In genomic region chr11:119258983-119259382, GRCh38 we compare ENCODE assay signal across 15 cellular contexts. TPM values are rescaled to one million over a fixed set of nuclear protein-coding genes. Genes with fewer than 3 reads are reported as not detected.
DNase-seq lines count a peak whose midpoint lies in the region; ATAC-seq and TF ChIP-seq lines count a peak whose summit lies in the region.
"Had no signal": no experiment of that assay in that cellular context is flagged by ENCODE, and none has a peak within 500 bp of the region (broad histone marks: within the 10 kb centered on the region; RNA-seq: fewer than 3 reads in every experiment).

No MANE protein-coding gene starts in this region.

- in situ Hi-C loops in KBM-7 (cut with MboI; ENCODE audit: low pct_unique_long_range_greater_than_20kb, low sequenced_read_pairs) = no loop called here

- CTCF ChIA-PET in activated naive CD4-positive, alpha-beta T cell treated with anti-CD3 and anti-CD28 coated beads, Interleukin-2, amount 10 ng/mL, durations not matched to agents 7 days and 5 days (lab: Charles Lee) = interaction anchor here (1.3 kb wide), 1 partner anchor 25 kb away, joined by 5 read pairs; no protein-coding TSS in a partner anchor

- DNase-seq in activated naive CD4-positive, alpha-beta T cell treated with anti-CD3 and anti-CD28 coated beads, Interleukin-2, amount 10 ng/mL, durations not matched to agents 7 days and 5 days = no peak
- no peak for DNase-seq in activated naive CD4-positive, alpha-beta T cell treated with Interleukin-2 at 50 U/mL for 16 hours
- DNase-seq in NB4 (ENCODE audit: low read depth) = peak; percentile 72
- DNase-seq in stimulated activated naive CD8-positive, alpha-beta T cell treated with anti-CD3 and anti-CD28 coated beads, Interleukin-15, amount 100 ng/mL, for 72 hours = no peak
- no peak for DNase-seq in KBM-7
- DNase-seq in SJCRH30 = no peak
- DNase-seq: activated CD4-positive, CD25-positive, alpha-beta regulatory T cell; DMS53; heart right ventricle; NCI-H2081 treated with DMSO at 0.1 percent for 48 hours had no signal

- peaks cover 30% of the 10 kb centered on the region for H3K36me3 Mint-ChIP-seq in activated naive CD4-positive, alpha-beta T cell treated with anti-CD3 and anti-CD28 coated beads, Interleukin-2, amount 10 ng/mL, durations not matched to agents 7 days and 5 days
- H3K36me3 Mint-ChIP-seq in activated T-helper 17 cell treated with anti-CD3 and anti-CD28 coated beads, Interleukin-2, amount 50 U/mL, for 72 hours (ENCODE audit: low read depth) = peaks cover 8% of the 10 kb centered on the region

- peak overlapping the region; percentile 28 for H3K27ac Mint-ChIP-seq in activated naive CD4-positive, alpha-beta T cell treated with anti-CD3 and anti-CD28 coated beads, Interleukin-2, amount 10 ng/mL, durations not matched to agents 7 days and 5 days
- peak overlapping the region; percentile 77 for H3K27ac Mint-ChIP-seq in activated T-helper 17 cell treated with anti-CD3 and anti-CD28 coated beads, Interleukin-2, amount 50 U/mL, for 72 hours
- H3K27ac Mint-ChIP-seq in stimulated activated naive CD8-positive, alpha-beta T cell treated with anti-CD3 and anti-CD28 coated beads, Interleukin-15, amount 100 ng/mL, for 72 hours = peak overlapping the region; percentile 27 to 30

- H3K4me1 Mint-ChIP-seq in activated naive CD4-positive, alpha-beta T cell treated with anti-CD3 and anti-CD28 coated beads, Interleukin-2, amount 10 ng/mL, durations not matched to agents 7 days and 5 days = peaks cover 40% of the 10 kb centered on the region
- H3K4me1 Mint-ChIP-seq in activated T-helper 17 cell treated with anti-CD3 and anti-CD28 coated beads, Interleukin-2, amount 50 U/mL, for 72 hours = peaks cover 44% of the 10 kb centered on the region
- H3K4me1 Mint-ChIP-seq in stimulated activated naive CD8-positive, alpha-beta T cell treated with anti-CD3 and anti-CD28 coated beads, Interleukin-15, amount 100 ng/mL, for 72 hours = peaks cover 34% of the 10 kb centered on the region

- TF ChIP-seq CTCF in NB4 (IDR thresholded peaks at IDR 0.05; ENCODE audit: low read depth, low read length) = no peak

- no peak for ATAC-seq in activated T-helper 17 cell treated with anti-CD3 and anti-CD28 coated beads, Interleukin-2, amount 50 U/mL, for 72 hours (replicated peaks)
- ATAC-seq in stimulated activated naive CD8-positive, alpha-beta T cell treated with anti-CD3 and anti-CD28 coated beads, Interleukin-15, amount 100 ng/mL, for 72 hours = no peak
- no peak for ATAC-seq in GM19395 (IDR thresholded peaks at IDR 0.05; ENCODE audit: unreplicated experiment)
- ATAC-seq: heart right ventricle had no signal

- TF ChIP-seq POLR2A in NB4 (IDR thresholded peaks at IDR 0.05; ENCODE audit: extremely low read depth, insufficient read length) = no peak

- H3K36me3 ChIP-seq in SJCRH30 = no peaks in the 10 kb centered on the region
- H3K36me3 ChIP-seq: esophagus muscularis mucosa had no signal

- no peaks in the 10 kb centered on the region for H3K27me3 Mint-ChIP-seq in activated naive CD4-positive, alpha-beta T cell treated with anti-CD3 and anti-CD28 coated beads, Interleukin-2, amount 10 ng/mL, durations not matched to agents 7 days and 5 days
- no peaks in the 10 kb centered on the region for H3K27me3 Mint-ChIP-seq in activated T-helper 17 cell treated with anti-CD3 and anti-CD28 coated beads, Interleukin-2, amount 50 U/mL, for 72 hours
- H3K27me3 Mint-ChIP-seq in stimulated activated naive CD8-positive, alpha-beta T cell treated with anti-CD3 and anti-CD28 coated beads, Interleukin-15, amount 100 ng/mL, for 72 hours = no peaks in the 10 kb centered on the region

- no peak overlapping the region for H3K27ac ChIP-seq in SJCRH30
- H3K27ac ChIP-seq: esophagus muscularis mucosa, heart right ventricle, parathyroid adenoma had no signal

- H3K9me3 Mint-ChIP-seq in activated naive CD4-positive, alpha-beta T cell treated with anti-CD3 and anti-CD28 coated beads, Interleukin-2, amount 10 ng/mL, durations not matched to agents 7 days and 5 days = peaks cover 2% of the 10 kb centered on the region
- no peaks in the 10 kb centered on the region for H3K9me3 Mint-ChIP-seq in activated T-helper 17 cell treated with anti-CD3 and anti-CD28 coated beads, Interleukin-2, amount 50 U/mL, for 72 hours
- H3K9me3 Mint-ChIP-seq in stimulated activated naive CD8-positive, alpha-beta T cell treated with anti-CD3 and anti-CD28 coated beads, Interleukin-15, amount 100 ng/mL, for 72 hours = no peaks in the 10 kb centered on the region

- no peak overlapping the region for H3K4me3 Mint-ChIP-seq in activated naive CD4-positive, alpha-beta T cell treated with anti-CD3 and anti-CD28 coated beads, Interleukin-2, amount 10 ng/mL, durations not matched to agents 7 days and 5 days
- H3K4me3 Mint-ChIP-seq in activated T-helper 17 cell treated with anti-CD3 and anti-CD28 coated beads, Interleukin-2, amount 50 U/mL, for 72 hours = peak overlapping the region; percentile 50
- H3K4me3 Mint-ChIP-seq in stimulated activated naive CD8-positive, alpha-beta T cell treated with anti-CD3 and anti-CD28 coated beads, Interleukin-15, amount 100 ng/mL, for 72 hours = peak overlapping the region in 1 of 2 donors; percentile 38

- no peaks in the 10 kb centered on the region for H3K9me3 ChIP-seq in SJCRH30 (replicated peaks)
- H3K9me3 ChIP-seq: esophagus muscularis mucosa, heart right ventricle had no signal

- no peaks in the 10 kb centered on the region for H3K4me1 ChIP-seq in SJCRH30

- H3K27me3 ChIP-seq in SJCRH30 = no peaks in the 10 kb centered on the region
- H3K27me3 ChIP-seq: esophagus muscularis mucosa, heart right ventricle had no signal

- no peak overlapping the region for H3K4me3 ChIP-seq in NB4 (ENCODE audit: low read depth, low read length)
- H3K4me3 ChIP-seq in SJCRH30 = no peak overlapping the region
- H3K4me3 ChIP-seq: esophagus muscularis mucosa, heart right ventricle, smooth muscle cell had no signal

RNA-seq across cellular contexts. Expression of gene CBL, which starts 52.8 kb away (rescaled TPM):
- 10 to 100 TPM; 35.9 to 41.7 TPM for total RNA-seq in activated T-helper 17 cell treated with anti-CD3 and anti-CD28 coated beads, Interleukin-2, amount 50 U/mL, for 72 hours
- total RNA-seq in SJCRH30 (2014; rRNA removed; shearing (Covaris generic)) = 11.8 and 12.9 TPM in 2 replicates

RNA-seq across cellular contexts. Expression of gene MCAM, which starts 57.9 kb away (rescaled TPM):
- 10 to 100 TPM in 1 of 2 donors, 1 to 10 TPM in 1; 8.2 to 31.1 TPM for total RNA-seq in activated T-helper 17 cell treated with anti-CD3 and anti-CD28 coated beads, Interleukin-2, amount 50 U/mL, for 72 hours
- total RNA-seq in SJCRH30 (2014; rRNA removed; shearing (Covaris generic)) = 30.2 and 31.7 TPM in 2 replicates
